28 cellular contexts compared by ENCODE assay signal in the genomic region with DNA sequence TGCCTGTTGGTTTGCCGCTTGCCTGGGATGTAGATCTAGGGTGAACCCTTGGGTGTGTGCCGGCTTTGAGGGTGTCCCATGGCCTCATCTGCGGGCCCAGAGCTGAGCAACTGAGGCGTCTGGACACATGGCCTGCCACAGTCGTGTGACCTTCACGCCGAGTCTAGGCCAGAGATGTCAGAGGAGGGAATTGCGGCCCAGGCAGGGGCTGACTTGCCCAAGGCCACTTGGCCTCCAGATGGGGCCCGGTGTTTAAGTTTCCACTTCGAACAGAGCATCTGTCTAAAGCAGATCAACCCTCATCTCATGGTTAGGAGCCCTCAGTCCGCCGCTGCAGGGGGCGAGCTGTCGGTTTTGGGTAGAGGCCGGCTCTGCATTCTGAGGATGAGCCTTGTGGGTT.
"Had no signal": no experiment of that assay in that cellular context is flagged by ENCODE, and none has a peak within 500 bp of the region (broad histone marks: within the 10 kb centered on the region; RNA-seq: fewer than 3 reads in every experiment).

No MANE protein-coding gene starts in this region.

- H3K36me3 ChIP-seq: ovary had no signal

- H3K27me3 ChIP-seq: esophagus muscularis mucosa, foreskin keratinocyte, heart left ventricle, left lung, neutrophil, ovary, testis, transverse colon had no signal

- H3K27me3 Mint-ChIP-seq: activated B cell treated with CpG ODN at 0.5 μM for 24 hours; activated CD8-positive, alpha-beta T cell treated with anti-CD3 and anti-CD28 coated beads for 36 hours; activated naive CD8-positive, alpha-beta T cell; activated T-helper 17 cell treated with anti-CD3 and anti-CD28 coated beads, Interleukin-2, amount 50 U/mL, for 72 hours; central memory CD8-positive, alpha-beta T cell; dendritic cell treated with granulocyte-macrophage colony-stimulating factor and Interleukin-4, amounts not matched to agents 40 ng/mL and 50 ng/mL, for 4 days; progenitor cell of endocrine pancreas had no signal

- H3K9me3 ChIP-seq: esophagus muscularis mucosa, heart left ventricle, left lung, lower lobe of right lung, neutrophil, ovary, testis, transverse colon had no signal

- H3K4me3 ChIP-seq: esophagus muscularis mucosa, heart left ventricle, left lung, lower lobe of right lung, ovary, skin epidermis, testis, transverse colon had no signal

- H3K4me1 Mint-ChIP-seq: endodermal cell had no signal

- H3K9me3 Mint-ChIP-seq: activated B cell treated with CpG ODN at 0.5 μM for 24 hours; activated CD8-positive, alpha-beta T cell treated with anti-CD3 and anti-CD28 coated beads for 36 hours; activated T-cell treated with anti-CD3 and anti-CD28 coated beads, Interleukin-2, amount 50 U/mL, for 4 hours; activated T-helper 17 cell treated with anti-CD3 and anti-CD28 coated beads, Interleukin-2, amount 50 U/mL, for 72 hours; central memory CD8-positive, alpha-beta T cell; dendritic cell treated with granulocyte-macrophage colony-stimulating factor and Interleukin-4, amounts not matched to agents 40 ng/mL and 50 ng/mL, for 4 days; endodermal cell; natural killer cell had no signal

- H3K27ac ChIP-seq: foreskin keratinocyte, heart left ventricle, left lung, lower lobe of right lung, neutrophil, ovary, testis, transverse colon had no signal

- H3K36me3 Mint-ChIP-seq: activated naive CD8-positive, alpha-beta T cell; natural killer cell had no signal

- DNase-seq: activated B cell treated with CpG ODN at 0.5 μM for 24 hours; activated CD4-positive, alpha-beta T cell treated with anti-CD3 and anti-CD28 coated beads, Interleukin-2, amount 50 U/mL, for 1 hour; activated CD8-positive, alpha-beta T cell treated with anti-CD3 and anti-CD28 coated beads for 36 hours; activated T-cell treated with anti-CD3 and anti-CD28 coated beads, Interleukin-2, amount 50 U/mL, for 4 hours; anterior cingulate cortex; endodermal cell; foreskin keratinocyte; left lung; lower lobe of right lung; mesenchymal stem cell; natural killer cell; stimulated activated CD4-positive, alpha-beta T cell treated with anti-CD3 and anti-CD28 coated beads, Interleukin-12 subunit alpha, Interleukin-12 subunit beta, amount 100 ng/mL, for 4 hours; stimulated activated CD4-positive, alpha-beta T cell treated with anti-CD3 and anti-CD28 coated beads, Interleukin-4, amount 100 ng/mL, for 1 hour; stimulated activated naive CD8-positive, alpha-beta T cell treated with anti-CD3 and anti-CD28 coated beads, Interleukin-15, Interleukin-2, amounts not matched to agents 100 U/mL and 50 U/mL, for 24 hours; T1000; testis; transverse colon had no signal

- ATAC-seq: activated CD8-positive, alpha-beta T cell treated with anti-CD3 and anti-CD28 coated beads for 36 hours; activated T-cell treated with anti-CD3 and anti-CD28 coated beads, Interleukin-2, amount 50 U/mL, for 4 hours; activated T-helper 17 cell treated with anti-CD3 and anti-CD28 coated beads, Interleukin-2, amount 50 U/mL, for 72 hours; foreskin keratinocyte; heart left ventricle; left lung; lower lobe of right lung; natural killer cell; sciatic nerve; stimulated activated naive CD8-positive, alpha-beta T cell treated with anti-CD3 and anti-CD28 coated beads, Interleukin-15, Interleukin-2, amounts not matched to agents 100 U/mL and 50 U/mL, for 24 hours had no signal

- H3K4me3 Mint-ChIP-seq: activated B cell treated with CpG ODN at 0.5 μM for 24 hours; activated CD8-positive, alpha-beta T cell treated with anti-CD3 and anti-CD28 coated beads for 36 hours; activated naive CD8-positive, alpha-beta T cell; activated T-cell treated with anti-CD3 and anti-CD28 coated beads, Interleukin-2, amount 50 U/mL, for 4 hours; activated T-helper 17 cell treated with anti-CD3 and anti-CD28 coated beads, Interleukin-2, amount 50 U/mL, for 72 hours; central memory CD8-positive, alpha-beta T cell; dendritic cell treated with granulocyte-macrophage colony-stimulating factor and Interleukin-4, amounts not matched to agents 40 ng/mL and 50 ng/mL, for 4 days; endodermal cell; natural killer cell had no signal

- H3K27ac Mint-ChIP-seq: activated B cell treated with CpG ODN at 0.5 μM for 24 hours; activated CD8-positive, alpha-beta T cell treated with anti-CD3 and anti-CD28 coated beads for 36 hours; activated naive CD8-positive, alpha-beta T cell; activated T-helper 17 cell treated with anti-CD3 and anti-CD28 coated beads, Interleukin-2, amount 50 U/mL, for 72 hours; dendritic cell treated with granulocyte-macrophage colony-stimulating factor and Interleukin-4, amounts not matched to agents 40 ng/mL and 50 ng/mL, for 4 days; endodermal cell; natural killer cell; progenitor cell of endocrine pancreas had no signal
